Comparison of ENCODE assay signal across 1 cellular context in genomic region chr4:182085051-182085480, GRCh38.
TF ChIP-seq lines count a peak whose summit lies in the region.

No MANE protein-coding gene starts in this region.

TF ChIP-seq in H1, 55 proteins besides CTCF, POLR2A, EP300 and RAD21:
- TF ChIP-seq RNF2 (IDR thresholded peaks at IDR 0.05; ENCODE audit: borderline replicate concordance, low read depth, low read length, missing control alignments, poor library complexity, severe bottlenecking) (no peak), JUN (IDR thresholded peaks at IDR 0.05; ENCODE audit: low read depth, low read length) (peak; percentile 89), SIRT6 (IDR thresholded peaks at IDR 0.05; ENCODE audit: low read length) (no peak), TAF7 (optimal IDR thresholded peaks at IDR 0.05; ENCODE audit: borderline replicate concordance, low read depth, low read length) (no peak), RBBP5 (IDR thresholded peaks at IDR 0.05; ENCODE audit: borderline replicate concordance, low read depth, low read length) (no peak), JUND (IDR thresholded peaks at IDR 0.05; ENCODE audit: low read length) (peak; percentile 63; the same call in 1 of the 2 replicates), POU5F1 (IDR thresholded peaks at IDR 0.05; ENCODE audit: low read depth, low read length) (0 out of 2 replicates have a peak, but pooled peaks have one; percentile 39), ASH2L (IDR thresholded peaks at IDR 0.05; ENCODE audit: low read length) (peak; percentile 3), TCF12 (IDR thresholded peaks at IDR 0.05; ENCODE audit: low read depth, low read length) (peak; percentile 49; the same call in 1 of the 2 replicates), SP1 (IDR thresholded peaks at IDR 0.05; ENCODE audit: low read depth, low read length) (0 out of 2 replicates have a peak, but pooled peaks have one; percentile 67)
